8 cellular contexts compared by ENCODE assay signal in genomic region chr3:39147374-39147709, GRCh38. TPM values are rescaled to one million over a fixed set of nuclear protein-coding genes. Genes with fewer than 3 reads are reported as not detected.
DNase-seq lines count a peak whose midpoint lies in the region; ATAC-seq, FAIRE-seq and TF ChIP-seq lines count a peak whose summit lies in the region.

No MANE protein-coding gene starts in this region.

- H3K4me1 Mint-ChIP-seq in CD4-positive, alpha-beta T cell (ENCODE audit: low read depth): peaks cover 83% of the 10 kb centered on the region
- H3K4me1 Mint-ChIP-seq in astrocyte (ENCODE audit: low read depth, unreplicated experiment): peaks cover 68% of the 10 kb centered on the region
- peaks cover 58 to 81% (median 79%) of the 10 kb centered on the region in 4 donors for H3K4me1 Mint-ChIP-seq in naive thymus-derived CD8-positive, alpha-beta T cell

- H3K4me3 ChIP-seq in astrocyte (ENCODE audit: insufficient read depth, low read depth, low read length): peak overlapping the region; percentile 45

- H3K36me3 Mint-ChIP-seq in CD4-positive, alpha-beta T cell (ENCODE audit: low read depth): peaks cover 77% of the 10 kb centered on the region
- H3K36me3 Mint-ChIP-seq in astrocyte (ENCODE audit: low read depth, unreplicated experiment): peaks cover 24% of the 10 kb centered on the region
- peaks cover 0 to 49% (median 11%) of the 10 kb centered on the region in 3 donors for H3K36me3 Mint-ChIP-seq in naive thymus-derived CD8-positive, alpha-beta T cell

- H3K27ac ChIP-seq in CD4-positive, alpha-beta T cell (ENCODE audit: low read depth, low read length): peak overlapping the region; percentile 64
- H3K27ac ChIP-seq in astrocyte (ENCODE audit: low read depth, low read length): peak overlapping the region; percentile 100

- H2AFZ ChIP-seq in astrocyte (ENCODE audit: low read depth, low read length): no peak overlapping the region

- H3K27me3 ChIP-seq in CD4-positive, alpha-beta T cell (ENCODE audit: control insufficient read depth, insufficient read depth, low read length): no peaks in the 10 kb centered on the region
- no peaks in the 10 kb centered on the region for H3K27me3 ChIP-seq in astrocyte (ENCODE audit: insufficient read depth, low read length)

- H3K79me2 ChIP-seq in astrocyte (ENCODE audit: insufficient read depth, low read length): peaks cover 100% of the 10 kb centered on the region

- peak overlapping the region; percentile 98 for H3K4me2 ChIP-seq in astrocyte (ENCODE audit: low read length)

- CTCF ChIA-PET in CD4-positive, alpha-beta T cell (lab: Charles Lee): interaction anchor here (1.0 to 1.1 kb wide), 3 partner anchors 9 to 141 kb away, joined by 3 read pairs; no protein-coding TSS in a partner anchor

- H3K9me3 Mint-ChIP-seq in CD4-positive, alpha-beta T cell: no peaks in the 10 kb centered on the region
- H3K9me3 Mint-ChIP-seq in astrocyte (ENCODE audit: unreplicated experiment): no peaks in the 10 kb centered on the region
- H3K9me3 Mint-ChIP-seq in naive thymus-derived CD8-positive, alpha-beta T cell: no peaks in the 10 kb centered on the region

- no peak for DNase-seq in CD4-positive, alpha-beta T cell
- DNase-seq in astrocyte (ENCODE audit: low read depth) (no peak), CD1c-positive myeloid dendritic cell (ENCODE audit: extremely low spot score) (no peak), medulla oblongata (ENCODE audit: extremely low spot score) (no peak), EL (no peak), DMS 273 (lab: John Stamatoyannopoulos, UW; ENCODE audit: unreplicated experiment) (no peak)
- peak in 1 of 10 donors; percentile 19 for DNase-seq in naive thymus-derived CD8-positive, alpha-beta T cell

- H3K36me3 ChIP-seq in astrocyte (ENCODE audit: insufficient read depth, low read length): peaks cover 39% of the 10 kb centered on the region

- no peaks in the 10 kb centered on the region for H3K9me3 ChIP-seq in CD4-positive, alpha-beta T cell (ENCODE audit: control insufficient read depth, low read length)
- no peaks in the 10 kb centered on the region for H3K9me3 ChIP-seq in astrocyte (ENCODE audit: insufficient read depth, low read depth, low read length)

- peak overlapping the region; percentile 93 for H3K4me3 Mint-ChIP-seq in CD4-positive, alpha-beta T cell
- H3K4me3 Mint-ChIP-seq in astrocyte (ENCODE audit: unreplicated experiment): peak overlapping the region; percentile 94
- peak overlapping the region; percentile 75 to 99 (median 96) for H3K4me3 Mint-ChIP-seq in naive thymus-derived CD8-positive, alpha-beta T cell

- H3K4me1 ChIP-seq in astrocyte (ENCODE audit: insufficient read depth, low read length): peaks cover 64% of the 10 kb centered on the region

- peak overlapping the region; percentile 99 for H3K9ac ChIP-seq in astrocyte (ENCODE audit: low read length)

- H4K20me1 ChIP-seq in astrocyte (ENCODE audit: insufficient read depth, low read length): peaks cover 98% of the 10 kb centered on the region

- H3K27me3 Mint-ChIP-seq in CD4-positive, alpha-beta T cell: peaks cover under 1% of the 10 kb centered on the region
- H3K27me3 Mint-ChIP-seq in astrocyte (ENCODE audit: low read depth, unreplicated experiment): no peaks in the 10 kb centered on the region
- H3K27me3 Mint-ChIP-seq in naive thymus-derived CD8-positive, alpha-beta T cell: no peaks in the 10 kb centered on the region

- no peak for ATAC-seq in CD4-positive, alpha-beta T cell (ENCODE audit: poor library complexity)
- peak; percentile 6 for ATAC-seq in HG02642 (IDR thresholded peaks at IDR 0.05; ENCODE audit: poor library complexity, unreplicated experiment)
- no peak for ATAC-seq in naive thymus-derived CD8-positive, alpha-beta T cell

- FAIRE-seq in astrocyte (lab: Jason Lieb, UNC): no peak

- POLR2A ChIA-PET in CD4-positive, alpha-beta T cell (lab: Charles Lee): interaction anchor here (0.7 to 2.0 kb wide), 6 partner anchors 9 to 825 kb away, joined by 3 to 10 read pairs (median 4); partner anchors contain the start of genes GORASP1 and TTC21A
- POLR2A ChIA-PET in naive thymus-derived CD8-positive, alpha-beta T cell (lab: Charles Lee): interaction anchor here (0.8 to 1.6 kb wide), 5 partner anchors 11 to 40 kb away, joined by 3 to 6 read pairs (median 3); partner anchors contain the start of genes GORASP1 and TTC21A

- intact Hi-C loops in CD4-positive, alpha-beta T cell (cut with DNase I, micrococcal nuclease): loop anchor here in 1 of 2 experiments (10.0 kb wide), 1 partner anchor 93 kb away; the partner anchor contains the start of genes SCN11A and WDR48

- H3K27ac Mint-ChIP-seq in CD4-positive, alpha-beta T cell: peak overlapping the region; percentile 97
- peak overlapping the region; percentile 98 for H3K27ac Mint-ChIP-seq in astrocyte (ENCODE audit: unreplicated experiment)
- peak overlapping the region; percentile 95 to 100 (median 99) for H3K27ac Mint-ChIP-seq in naive thymus-derived CD8-positive, alpha-beta T cell

- no peak for TF ChIP-seq CTCF in CD4-positive, alpha-beta T cell (IDR thresholded peaks at IDR 0.05)
- no peak for TF ChIP-seq CTCF in astrocyte (IDR thresholded peaks at IDR 0.05; ENCODE audit: insufficient read depth, low read depth, low read length)

RNA-seq across cellular contexts. Expression of gene CSRNP1, which starts 6.0 kb away (rescaled TPM):
- 100 to 1,000 TPM; 357 to 368 TPM for total RNA-seq in CD4-positive, alpha-beta T cell
- total RNA-seq in astrocyte: 42.3 and 47.0 TPM in 2 replicates
- 10 to 100 TPM; 15.0 to 17.4 TPM for total RNA-seq in naive thymus-derived CD8-positive, alpha-beta T cell
- polyA plus RNA-seq in naive thymus-derived CD8-positive, alpha-beta T cell: 10 to 100 TPM in 2 of 3 donors, 1 to 10 TPM in 1; 8.0 to 17.1 (median 10.9) TPM

RNA-seq across cellular contexts. Expression of gene TTC21A, which starts 39.9 kb away (rescaled TPM):
- 1 to 10 TPM; 4.1 to 5.2 TPM for total RNA-seq in CD4-positive, alpha-beta T cell
- 3.9 and 4.1 TPM in 2 replicates for total RNA-seq in astrocyte
- total RNA-seq in naive thymus-derived CD8-positive, alpha-beta T cell: 1 to 10 TPM; 7.5 to 8.7 TPM
- under 1 TPM; 0.50 to 0.94 (median 0.57) TPM for polyA plus RNA-seq in naive thymus-derived CD8-positive, alpha-beta T cell

RNA-seq across cellular contexts. Expression of gene GORASP1, which starts 39.9 kb away (rescaled TPM):
- 10 to 100 TPM; 29.1 to 31.5 TPM for total RNA-seq in CD4-positive, alpha-beta T cell
- 39.5 and 45.6 TPM in 2 replicates for total RNA-seq in astrocyte
- 10 to 100 TPM; 31.9 to 41.2 TPM for total RNA-seq in naive thymus-derived CD8-positive, alpha-beta T cell
- polyA plus RNA-seq in naive thymus-derived CD8-positive, alpha-beta T cell: 10 to 100 TPM; 10.2 to 13.8 (median 10.7) TPM

RNA-seq across cellular contexts. Expression of gene XIRP1, which starts 45.1 kb away (rescaled TPM):
- total RNA-seq in CD4-positive, alpha-beta T cell: not detected
- 1.1 and 1.5 TPM in 2 replicates for total RNA-seq in astrocyte
- total RNA-seq in naive thymus-derived CD8-positive, alpha-beta T cell: not detected
- not detected for polyA plus RNA-seq in naive thymus-derived CD8-positive, alpha-beta T cell
